In genomic region chr17:45128989-45129388, GRCh38 we compare ENCODE assay signal across 15 cellular contexts. TPM values are rescaled to one million over a fixed set of nuclear protein-coding genes. Genes with fewer than 3 reads are reported as not detected.
A peak's percentile ranks its signal among the peaks of the same experiment; 100 is the strongest.
DNase-seq lines count a peak whose midpoint lies in the region; ATAC-seq, FAIRE-seq and TF ChIP-seq lines count a peak whose summit lies in the region.
"Had no signal": no experiment of that assay in that cellular context is flagged by ENCODE, and none has a peak within 500 bp of the region (broad histone marks: within the 10 kb centered on the region; RNA-seq: fewer than 3 reads in every experiment).

No MANE protein-coding gene starts in this region.

- H4K20me1 ChIP-seq in hepatocyte (ENCODE audit: insufficient read depth, poor library complexity, severe bottlenecking) = no peaks in the 10 kb centered on the region

- H3K27me3 ChIP-seq in WERI-Rb-1 (ENCODE audit: insufficient read depth, low read depth, severe bottlenecking) (no peaks in the 10 kb centered on the region), hepatocyte (no peaks in the 10 kb centered on the region), gastrocnemius medialis (no peaks in the 10 kb centered on the region)

- WGBS in A549 (ENCODE audit: missing lambda C conversion rate) = 96% methylated on average over 2 of the region's 2 CpGs
- WGBS in hepatocyte (ENCODE audit: low lambda C conversion rate, missing lambda C conversion rate) = 100% methylated on average over 2 of the region's 2 CpGs

- no peak overlapping the region for H2AFZ ChIP-seq in hepatocyte

- in situ Hi-C loops in gastrocnemius medialis (cut with MboI; ENCODE audit: low sequenced_read_pairs in 4 of 4) = loop anchor here in 1 of 4 donors (25.0 kb wide), 1 partner anchor 217 kb away; the partner anchor contains the start of gene GFAP

- H3K9me2 ChIP-seq in hepatocyte (replicated peaks; ENCODE audit: insufficient read depth) = no peaks in the 10 kb centered on the region

- DNase-seq in A549 (ENCODE audit: low read depth in 1 of 2, low spot score in 1 of 2) = no peak
- no peak for DNase-seq in WERI-Rb-1
- DNase-seq in hepatocyte (ENCODE audit: low spot score) = no peak
- DNase-seq in gastrocnemius medialis = no peak
- no peak for DNase-seq in DMS 273 treated with DMSO at 0.1 percent for 48 hours (lab: John Stamatoyannopoulos, UW)
- DNase-seq in H4 (ENCODE audit: low spot score) = no peak
- DNase-seq in SW480 (ENCODE audit: low spot score) = no peak
- DNase-seq: naive B cell; NCI-H2107; NCI-H748 treated with DMSO at 0.1 percent for 48 hours; stimulated activated CD4-positive, alpha-beta T cell treated with anti-CD3 and anti-CD28 coated beads, Interleukin-2, amount 100 ng/mL, for 24 hours; T-cell had no signal

- POLR2A ChIA-PET in A549 (lab: Yijun Ruan, JAX) = no interaction called here

- H3K36me3 ChIP-seq in WERI-Rb-1 (peaks cover 4% of the 10 kb centered on the region; the same call in 1 of the 2 replicates), hepatocyte (replicated peaks; ENCODE audit: insufficient read depth, low read depth) (no peaks in the 10 kb centered on the region), gastrocnemius medialis (no peaks in the 10 kb centered on the region)

- intact Hi-C loops in gastrocnemius medialis (cut with DNase I; ENCODE audit: low total_unique reads) = loop anchor here (2.0 kb wide), 1 partner anchor 18 kb away; no protein-coding TSS in a partner anchor

- H3K4me1 ChIP-seq in A549 (peaks cover 71% of the 10 kb centered on the region), hepatocyte (ENCODE audit: insufficient read depth) (peaks cover 59% of the 10 kb centered on the region), gastrocnemius medialis (peaks cover 66 to 76% of the 10 kb centered on the region in 2 donors)

- no peak for ATAC-seq in A549
- ATAC-seq in gastrocnemius medialis = no peak
- no peak for ATAC-seq in HG02759 (IDR thresholded peaks at IDR 0.05; ENCODE audit: unreplicated experiment)
- ATAC-seq: T-cell had no signal

- CTCF ChIA-PET in A549 (lab: Yijun Ruan, JAX) = interaction anchor here (0.7 to 20.1 kb wide), 12 partner anchors 12 to 218 kb away, joined by 3 to 742 read pairs (median 6); partner anchors contain the start of genes HEXIM1 and HEXIM2

- TF ChIP-seq CTCF in A549 (IDR thresholded peaks at IDR 0.05) = no peak
- TF ChIP-seq CTCF in WERI-Rb-1 (IDR thresholded peaks at IDR 0.05; ENCODE audit: low read depth, low read length) = no peak
- no peak for TF ChIP-seq CTCF in hepatocyte (IDR thresholded peaks at IDR 0.05; ENCODE audit: poor library complexity)
- no peak for TF ChIP-seq CTCF in gastrocnemius medialis (IDR thresholded peaks at IDR 0.05 in 4 of 5, conservative IDR thresholded peaks at IDR 0.05 in 1 of 5)

- peaks cover 64% of the 10 kb centered on the region for H3K79me2 ChIP-seq in hepatocyte

- no peak for FAIRE-seq in A549 (lab: Jason Lieb, UNC)
- FAIRE-seq: astrocyte, kidney had no signal

- TF ChIP-seq RAD21 in A549 (conservative IDR thresholded peaks at IDR 0.05 in 1 of 2, IDR thresholded peaks at IDR 0.05 in 1 of 2) = no peak

- H3K4me3 ChIP-seq in A549 (0 out of 3 replicates have a peak overlapping the region, but pooled peaks have one; percentile 98), WERI-Rb-1 (ENCODE audit: low read depth, low read length) (no peak overlapping the region), hepatocyte (no peak overlapping the region), gastrocnemius medialis (no peak overlapping the region)

- H3K27ac ChIP-seq in A549 = peak overlapping the region; percentile 95 to 99
- peak overlapping the region; percentile 84 for H3K27ac ChIP-seq in WERI-Rb-1
- H3K27ac ChIP-seq in hepatocyte = peak overlapping the region; percentile 100
- peak overlapping the region; percentile 93 to 100 (median 97) for H3K27ac ChIP-seq in gastrocnemius medialis

- TF ChIP-seq POLR2A in A549 (IDR thresholded peaks at IDR 0.05; ENCODE audit: low read length) (no peak), gastrocnemius medialis (IDR thresholded peaks at IDR 0.05) (no peak)

- H3K4me2 ChIP-seq in A549 (peak overlapping the region; percentile 90), hepatocyte (peak overlapping the region; percentile 56)

- no peak for TF ChIP-seq EP300 in A549 (IDR thresholded peaks at IDR 0.05)

- H3K9me3 ChIP-seq in A549 = no peaks in the 10 kb centered on the region
- no peaks in the 10 kb centered on the region for H3K9me3 ChIP-seq in WERI-Rb-1 (ENCODE audit: severe bottlenecking)
- no peaks in the 10 kb centered on the region for H3K9me3 ChIP-seq in hepatocyte (ENCODE audit: low read depth)
- H3K9me3 ChIP-seq in gastrocnemius medialis = no peaks in the 10 kb centered on the region

TF ChIP-seq in A549, 52 proteins besides CTCF, POLR2A, EP300 and RAD21:
- no peak for TF ChIP-seq KDM5A (IDR thresholded peaks at IDR 0.05)
- TF ChIP-seq REST (IDR thresholded peaks at IDR 0.05) = no peak
- no peak for TF ChIP-seq CBX8 (IDR thresholded peaks at IDR 0.05)
- TF ChIP-seq JUN (IDR thresholded peaks at IDR 0.05) = no peak
- no peak for TF ChIP-seq CHD4 (IDR thresholded peaks at IDR 0.05; ENCODE audit: borderline replicate concordance)
- TF ChIP-seq GATA3 (IDR thresholded peaks at IDR 0.05; ENCODE audit: borderline replicate concordance) = no peak
- no peak for TF ChIP-seq CBX2 (IDR thresholded peaks at IDR 0.05; ENCODE audit: borderline replicate concordance, low read depth)

RNA-seq across cellular contexts. Expression of gene PLCD3, which starts 3.3 kb away (rescaled TPM):
- polyA plus RNA-seq in A549 (2011; rRNA removed) (55.5 and 56.6 TPM in 2 replicates), A549 (2017; fragmentation: RNase III; extraction: RNeasy Plus Mini Kit Qiagen cat#74134 plus additional on column Dnase treatment) (104 to 107 TPM (median 105 TPM) in 3 replicates), hepatocyte (35.7 and 41.8 TPM in 2 replicates)
- 98.3 and 162 TPM in 2 replicates for polyA plus RNA-seq in A549 (2012; cell fraction: cytosol; rRNA removed)
- 215 and 231 TPM in 2 replicates for polyA plus RNA-seq in A549 (2012; cell fraction: nucleus; rRNA removed)
- 138 and 167 TPM in 2 replicates for polyA minus RNA-seq in A549 (2011; rRNA and poly(A)+ RNA removed)
- total RNA-seq in hepatocyte (49.2 and 69.7 TPM in 2 replicates), gastrocnemius medialis (100 to 1,000 TPM in 1 of 4 donors, 10 to 100 TPM in 3; 38.6 to 186 (median 75.1) TPM)
- 21.0 and 157 TPM in 2 replicates for total RNA-seq in H4 (2014; rRNA removed; shearing (Covaris generic))

RNA-seq across cellular contexts. Expression of gene ACBD4, which starts 6.5 kb away (rescaled TPM):
- polyA plus RNA-seq in A549 (2011; rRNA removed) (11.2 and 11.4 TPM in 2 replicates), A549 (2017; fragmentation: RNase III; extraction: RNeasy Plus Mini Kit Qiagen cat#74134 plus additional on column Dnase treatment) (13.0 to 14.8 TPM (median 13.7 TPM) in 3 replicates), hepatocyte (11.2 and 13.7 TPM in 2 replicates)
- polyA plus RNA-seq in A549 (2012; cell fraction: cytosol; rRNA removed) = 9.6 and 13.5 TPM in 2 replicates
- polyA plus RNA-seq in A549 (2012; cell fraction: nucleus; rRNA removed) = 34.8 and 36.5 TPM in 2 replicates
- 10.6 and 12.4 TPM in 2 replicates for polyA minus RNA-seq in A549 (2011; rRNA and poly(A)+ RNA removed)
- total RNA-seq in hepatocyte (8.1 and 8.2 TPM in 2 replicates), gastrocnemius medialis (1 to 10 TPM; 2.2 to 3.2 (median 2.5) TPM)
- total RNA-seq in H4 (2014; rRNA removed; shearing (Covaris generic)) = 2.1 and 2.6 TPM in 2 replicates

RNA-seq across cellular contexts. Expression of gene HEXIM1, which starts 19.3 kb away (rescaled TPM):
- 39.3 and 54.0 TPM in 2 replicates for polyA plus RNA-seq in A549 (2011; rRNA removed)
- 64.8 and 66.9 TPM in 2 replicates for polyA plus RNA-seq in A549 (2012; cell fraction: cytosol; rRNA removed)
- polyA plus RNA-seq in A549 (2012; cell fraction: nucleus; rRNA removed) = 44.8 and 55.9 TPM in 2 replicates
- 118 to 143 TPM (median 131 TPM) in 3 replicates for polyA plus RNA-seq in A549 (2017; fragmentation: RNase III; extraction: RNeasy Plus Mini Kit Qiagen cat#74134 plus additional on column Dnase treatment)
- polyA minus RNA-seq in A549 (2011; rRNA and poly(A)+ RNA removed) = 17.3 and 25.6 TPM in 2 replicates
- 17.1 and 19.2 TPM in 2 replicates for total RNA-seq in hepatocyte
- 13.5 and 14.5 TPM in 2 replicates for polyA plus RNA-seq in hepatocyte
- total RNA-seq in gastrocnemius medialis = 10 to 100 TPM; 26.3 to 79.6 (median 36.9) TPM
- total RNA-seq in H4 (2014; rRNA removed; shearing (Covaris generic)) = 4.9 and 6.5 TPM in 2 replicates

RNA-seq across cellular contexts. Expression of gene HEXIM2, which starts 32.7 kb away (rescaled TPM):
- 14.5 and 15.5 TPM in 2 replicates for polyA plus RNA-seq in A549 (2011; rRNA removed)
- 15.9 and 18.5 TPM in 2 replicates for polyA plus RNA-seq in A549 (2012; cell fraction: cytosol; rRNA removed)
- 17.5 and 17.7 TPM in 2 replicates for polyA plus RNA-seq in A549 (2012; cell fraction: nucleus; rRNA removed)
- polyA plus RNA-seq in A549 (2017; fragmentation: RNase III; extraction: RNeasy Plus Mini Kit Qiagen cat#74134 plus additional on column Dnase treatment) = 16.1 to 23.1 TPM (median 21.2 TPM) in 3 replicates
- 10.0 and 13.8 TPM in 2 replicates for polyA minus RNA-seq in A549 (2011; rRNA and poly(A)+ RNA removed)
- 6.7 and 12.2 TPM in 2 replicates for total RNA-seq in hepatocyte
- polyA plus RNA-seq in hepatocyte = 7.6 and 10.5 TPM in 2 replicates
- 10 to 100 TPM; 31.4 to 70.8 (median 64.9) TPM for total RNA-seq in gastrocnemius medialis
- total RNA-seq in H4 (2014; rRNA removed; shearing (Covaris generic)) = 5.8 and 10.7 TPM in 2 replicates
